ENCODE assay signal across 18 cellular contexts in genomic region chr5:170536498-170536897, GRCh38. TPM values are rescaled to one million over a fixed set of nuclear protein-coding genes. Genes with fewer than 3 reads are reported as not detected.
DNase-seq lines count a peak whose midpoint lies in the region; ATAC-seq and TF ChIP-seq lines count a peak whose summit lies in the region.
"Had no signal": no experiment of that assay in that cellular context is flagged by ENCODE, and none has a peak within 500 bp of the region (broad histone marks: within the 10 kb centered on the region; RNA-seq: fewer than 3 reads in every experiment).

No MANE protein-coding gene starts in this region.

- DNase-seq in cardiac septum (ENCODE audit: low spot score) (peak; percentile 15), heart right ventricle (no peak), NCI-H345 (lab: John Stamatoyannopoulos, UW) (peak; percentile 62), left kidney (ENCODE audit: low read depth, low spot score) (peak; percentile 88), left colon (no peak), T-helper 2 cell (no peak), GM19240 (ENCODE audit: insufficient read length, low spot score) (no peak)
- DNase-seq: NCI-H1436 treated with DMSO at 0.1 percent for 48 hours, NCI-H2081 treated with DMSO at 0.1 percent for 48 hours, NCI-H446, Right ventricle myocardium superior, SK-N-SH, T-cell had no signal

- H3K27me3 ChIP-seq in heart right ventricle = peaks cover 0 to 5% (median 0%) of the 10 kb centered on the region in 7 donors

- ATAC-seq in heart right ventricle (no peak), left colon (no peak)
- ATAC-seq: Panc1, T-cell had no signal

- TF ChIP-seq CTCF in heart right ventricle (IDR thresholded peaks at IDR 0.05) = no peak

- no peaks in the 10 kb centered on the region for H3K9me3 ChIP-seq in heart right ventricle
- H3K9me3 ChIP-seq: HAP-1, SK-N-SH had no signal

- H3K27ac ChIP-seq in heart right ventricle = no peak overlapping the region
- H3K27ac ChIP-seq: HL-60 had no signal

- 60 to 68% methylated on average over 4 of the region's 4 CpGs for WGBS in heart right ventricle, 2 donors

- H3K36me3 ChIP-seq in heart right ventricle = no peaks in the 10 kb centered on the region
- H3K36me3 ChIP-seq: HAP-1 had no signal

- H3K4me3 ChIP-seq in heart right ventricle = no peak overlapping the region
- H3K4me3 ChIP-seq: HAP-1 had no signal

- peaks cover 0 to 12% (median 0%) of the 10 kb centered on the region in 9 donors for H3K4me1 ChIP-seq in heart right ventricle
- H3K4me1 ChIP-seq: HAP-1 had no signal

- intact Hi-C loops in cardiac septum (cut with DNase I) (no loop called here), heart right ventricle (cut with DNase I) (no loop called here), left colon (cut with DNase I, micrococcal nuclease) (no loop called here)

RNA-seq across cellular contexts. Expression of gene KCNIP1, which starts 32.7 kb away (rescaled TPM):
- total RNA-seq in cardiac septum = 0.57 TPM
- total RNA-seq in heart right ventricle = under 1 TPM in 4 of 10 donors, not detected in 6; 0.11 to 0.67 (median 0.27) TPM
- polyA plus RNA-seq in heart right ventricle = under 1 TPM in 1 of 2 donors, not detected in 1; 0.06 TPM
- under 1 TPM in 1 of 2 donors, not detected in 1; 0.22 TPM for total RNA-seq in left colon
- total RNA-seq: Right ventricle myocardium superior, T-cell had no signal
- polyA plus RNA-seq: CD14-positive monocyte, IgD-negative memory B cell had no signal

Comparison
In these comparisons a context has a peak if more than half of its experiments do, and no peak if none do; other contexts are left out.
1. DNase-seq: peak in cardiac septum (single experiment), NCI-H345 (single experiment) and left kidney (single experiment); none in heart right ventricle (0 of 2), left colon (0 of 2), T-helper 2 cell (0 of 5) and GM19240 (single experiment).